ENCODE assay signal across 18 cellular contexts in the genomic region with DNA sequence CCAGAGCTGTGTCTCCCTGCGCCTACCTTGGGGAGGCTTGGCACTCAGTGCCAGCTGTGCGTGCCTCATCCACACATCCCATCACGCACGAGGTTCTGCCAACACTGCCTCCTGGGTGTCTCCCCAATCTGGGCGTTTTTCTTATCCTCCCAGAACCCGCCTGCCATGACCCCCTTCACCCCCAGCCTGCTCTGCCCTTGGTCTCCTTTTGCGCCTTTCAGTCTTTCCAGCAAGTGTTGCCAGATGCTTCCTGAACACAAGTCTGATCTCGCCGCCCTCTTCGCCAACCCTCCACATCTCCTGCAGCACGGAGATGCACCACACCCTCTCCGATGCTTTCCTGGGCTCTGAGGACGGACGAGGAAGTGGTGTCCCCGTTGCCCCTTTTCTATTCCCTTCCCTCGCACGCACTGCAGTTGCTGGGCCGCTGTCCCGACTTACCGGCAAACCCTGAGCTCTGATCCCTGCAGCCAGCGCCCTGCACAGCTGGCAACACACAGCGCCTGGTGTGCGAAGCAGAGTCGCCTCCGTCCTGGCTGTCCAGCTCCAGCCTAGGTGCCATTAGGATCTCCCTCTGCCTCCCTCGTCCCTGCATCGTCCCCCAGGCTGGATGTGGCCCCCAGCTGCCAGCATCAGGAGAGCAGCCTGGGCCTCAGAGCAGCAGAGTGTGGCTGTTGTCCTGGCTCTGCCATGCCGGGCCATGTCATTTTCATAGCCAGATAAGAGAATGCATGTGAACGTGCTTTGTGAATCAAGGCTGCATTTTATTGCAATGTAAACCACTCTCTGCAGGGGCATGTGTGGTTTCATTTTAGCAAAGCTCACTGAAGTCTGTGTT. TPM values are rescaled to one million over a fixed set of nuclear protein-coding genes. Genes with fewer than 3 reads are reported as not detected.
DNase-seq lines count a peak whose midpoint lies in the region; ATAC-seq, FAIRE-seq and TF ChIP-seq lines count a peak whose summit lies in the region.
"Had no signal": no experiment of that assay in that cellular context is flagged by ENCODE, and none has a peak within 500 bp of the region (broad histone marks: within the 10 kb centered on the region; RNA-seq: fewer than 3 reads in every experiment).

No MANE protein-coding gene starts in this region.

- H3K9me1 ChIP-seq in keratinocyte (ENCODE audit: control insufficient read depth, extremely low read depth, insufficient read depth, low read length): no peaks in the 10 kb centered on the region

- H3K79me2 ChIP-seq in PC-3 (ENCODE audit: low read length) (no peaks in the 10 kb centered on the region), keratinocyte (ENCODE audit: control insufficient read depth, insufficient read depth, low read length) (no peaks in the 10 kb centered on the region)

- intact Hi-C loops in PC-3 (cut with micrococcal nuclease): no loop called here

- H3K4me3 ChIP-seq in PC-3 (ENCODE audit: low read length) (peak overlapping the region; percentile 50), keratinocyte (ENCODE audit: control insufficient read depth in 2 of 3, extremely low read depth in 1 of 3, insufficient read depth in 2 of 3, low read depth in 1 of 3, low read length in 3 of 3) (no peak overlapping the region)
- H3K4me3 ChIP-seq: SJCRH30, transverse colon had no signal

- H3K9ac ChIP-seq in PC-3 (ENCODE audit: low read length) (no peak overlapping the region), keratinocyte (ENCODE audit: control insufficient read depth, extremely low read depth, insufficient read depth, low read length) (no peak overlapping the region)

- H4K20me1 ChIP-seq in PC-3 (ENCODE audit: low read length) (no peaks in the 10 kb centered on the region), keratinocyte (ENCODE audit: control insufficient read depth, extremely low read depth, insufficient read depth, low read length) (no peaks in the 10 kb centered on the region)

- CTCF ChIA-PET in PC-3 (lab: Charles Lee): no interaction called here

- H3K27me3 Mint-ChIP-seq in glutamatergic neuron (ENCODE audit: unreplicated experiment): peaks cover 13% of the 10 kb centered on the region
- H3K27me3 Mint-ChIP-seq: activated CD4-positive, alpha-beta memory T cell treated with anti-CD3 and anti-CD28 coated beads, Interleukin-2, amount 10 ng/mL, durations not matched to agents 7 days and 5 days had no signal

- POLR2A ChIA-PET in PC-3 (lab: Charles Lee; ENCODE audit: unreplicated experiment): no interaction called here

- H3K9me2 ChIP-seq in PC-3 (replicated peaks; ENCODE audit: low read length): no peaks in the 10 kb centered on the region

- BruUV-seq in PC-3 (replicated peaks; lab: Mats Ljungman, UMichigan): no TSS peak

- DNase-seq in activated T-cell treated with anti-CD3 and anti-CD28 coated beads, Interleukin-2, amount 50 U/mL, for 1 hour: peak; percentile 4
- no peak for DNase-seq in activated T-cell treated with anti-CD3 and anti-CD28 coated beads, Interleukin-2, amount 50 U/mL, for 48 hours
- peak; percentile 9 for DNase-seq in PC-3
- no peak for DNase-seq in keratinocyte (ENCODE audit: low read depth, low spot score)
- no peak for DNase-seq in glutamatergic neuron
- no peak for DNase-seq in NCI-H226
- DNase-seq: activated CD4-positive, alpha-beta memory T cell treated with anti-CD3 and anti-CD28 coated beads, Interleukin-2, amount 10 ng/mL, durations not matched to agents 7 days and 5 days; Caco-2; effector CD8-positive, alpha-beta T cell; foreskin melanocyte; NCI-H345; SJCRH30; T-helper 9 cell; transverse colon had no signal

- H3F3A ChIP-seq in PC-3 (ENCODE audit: low read length, unreplicated experiment): no peaks in the 10 kb centered on the region

- no peaks in the 10 kb centered on the region for H3K9me3 Mint-ChIP-seq in glutamatergic neuron (ENCODE audit: unreplicated experiment)
- H3K9me3 Mint-ChIP-seq: activated CD4-positive, alpha-beta memory T cell treated with anti-CD3 and anti-CD28 coated beads, Interleukin-2, amount 10 ng/mL, durations not matched to agents 7 days and 5 days had no signal

- ATAC-seq in PC-3 (peak; percentile 68), GM18517 (IDR thresholded peaks at IDR 0.05; ENCODE audit: unreplicated experiment) (no peak)

- peak overlapping the region; percentile 63; the same call in 1 of the 2 replicates for H2AFZ ChIP-seq in PC-3 (ENCODE audit: low read length)
- H2AFZ ChIP-seq in keratinocyte (ENCODE audit: control insufficient read depth, low read length): peak overlapping the region; percentile 27

- H3K36me3 ChIP-seq in PC-3 (ENCODE audit: low read depth, low read length) (no peaks in the 10 kb centered on the region), keratinocyte (ENCODE audit: control insufficient read depth in 2 of 2, extremely low read depth in 1 of 2, insufficient read depth in 2 of 2, low read length in 2 of 2) (no peaks in the 10 kb centered on the region)
- H3K36me3 ChIP-seq: SJCRH30, transverse colon had no signal

- H3K4me1 Mint-ChIP-seq in glutamatergic neuron (ENCODE audit: low read depth, unreplicated experiment): no peaks in the 10 kb centered on the region
- H3K4me1 Mint-ChIP-seq: activated CD4-positive, alpha-beta memory T cell treated with anti-CD3 and anti-CD28 coated beads, Interleukin-2, amount 10 ng/mL, durations not matched to agents 7 days and 5 days had no signal

- no peak overlapping the region for H3K27ac Mint-ChIP-seq in glutamatergic neuron (ENCODE audit: unreplicated experiment)
- H3K27ac Mint-ChIP-seq: activated CD4-positive, alpha-beta memory T cell treated with anti-CD3 and anti-CD28 coated beads, Interleukin-2, amount 10 ng/mL, durations not matched to agents 7 days and 5 days had no signal

- TF ChIP-seq CTCF in PC-3 (conservative IDR thresholded peaks at IDR 0.05; ENCODE audit: low read depth, low read length): no peak
- no peak for TF ChIP-seq CTCF in keratinocyte (optimal IDR thresholded peaks at IDR 0.05 in 1 of 3, IDR thresholded peaks at IDR 0.05 in 1 of 3, conservative IDR thresholded peaks at IDR 0.05 in 1 of 3; ENCODE audit: extremely low read depth in 1 of 3, insufficient read depth in 2 of 3, low read length in 3 of 3)
- TF ChIP-seq CTCF in glutamatergic neuron (IDR thresholded peaks at IDR 0.05; ENCODE audit: partially characterized antibody, unreplicated experiment): no peak

- H3K27me3 ChIP-seq in PC-3 (ENCODE audit: low read length): peaks cover 17% of the 10 kb centered on the region
- peaks cover 10% of the 10 kb centered on the region for H3K27me3 ChIP-seq in keratinocyte (ENCODE audit: control insufficient read depth, extremely low read depth, insufficient read depth, low read length)
- H3K27me3 ChIP-seq: SJCRH30, transverse colon had no signal

- no peak overlapping the region for H3K4me3 Mint-ChIP-seq in glutamatergic neuron (ENCODE audit: unreplicated experiment)
- H3K4me3 Mint-ChIP-seq: activated CD4-positive, alpha-beta memory T cell treated with anti-CD3 and anti-CD28 coated beads, Interleukin-2, amount 10 ng/mL, durations not matched to agents 7 days and 5 days; brain had no signal

- H3K9me3 ChIP-seq in PC-3 (ENCODE audit: low read length): no peaks in the 10 kb centered on the region
- no peaks in the 10 kb centered on the region for H3K9me3 ChIP-seq in keratinocyte (ENCODE audit: control insufficient read depth, low read depth, low read length)
- H3K9me3 ChIP-seq: Caco-2, SJCRH30, transverse colon had no signal

- H3K4me2 ChIP-seq in PC-3 (ENCODE audit: low read length) (peak overlapping the region; percentile 68), keratinocyte (ENCODE audit: control insufficient read depth, extremely low read depth, insufficient read depth, low read depth, low read length) (peak overlapping the region; percentile 33)

- dilution Hi-C loops in keratinocyte (cut with MboI; ENCODE audit: extremely low pct_ligation_motif_present, low sequenced_read_pairs): no loop called here

- H3K27ac ChIP-seq in PC-3 (ENCODE audit: low read length) (no peak overlapping the region), keratinocyte (ENCODE audit: control insufficient read depth, insufficient read depth, low read length) (no peak overlapping the region), temporal lobe (ENCODE audit: low read depth, low read length) (peak overlapping the region; percentile 1)
- H3K27ac ChIP-seq: SJCRH30, transverse colon had no signal

- H3K4me1 ChIP-seq in PC-3 (ENCODE audit: insufficient read depth, low read length) (no peaks in the 10 kb centered on the region), keratinocyte (ENCODE audit: control insufficient read depth, extremely low read depth, insufficient read depth, low read length) (peaks cover 12% of the 10 kb centered on the region)
- H3K4me1 ChIP-seq: Caco-2, transverse colon had no signal

- no peaks in the 10 kb centered on the region for H3K36me3 Mint-ChIP-seq in glutamatergic neuron (ENCODE audit: unreplicated experiment)
- H3K36me3 Mint-ChIP-seq: brain had no signal

- no peak for FAIRE-seq in keratinocyte (lab: Jason Lieb, UNC)

RNA-seq across cellular contexts. Expression of gene ALLC, which starts 22.6 kb away (rescaled TPM):
- not detected in 2 replicates for total RNA-seq in PC-3 (2014; rRNA removed)
- polyA plus RNA-seq in keratinocyte: not detected in 3 replicates
- not detected for polyA plus RNA-seq in keratinocyte (2011; ENCODE audit: low read depth)
- polyA plus RNA-seq in keratinocyte (2011; cell fraction: cytosol; rRNA removed): not detected in 2 replicates
- not detected in 2 replicates for polyA plus RNA-seq in keratinocyte (2011; cell fraction: nucleus; rRNA removed)
- not detected in 2 replicates for polyA plus RNA-seq in keratinocyte (2012; ENCODE audit: low replicate concordance)
- not detected in 3 replicates for polyA minus RNA-seq in keratinocyte
- polyA minus RNA-seq in keratinocyte (2011; cell fraction: cytosol; rRNA and poly(A)+ RNA removed): not detected
- polyA minus RNA-seq in keratinocyte (2011; cell fraction: nucleus; rRNA and poly(A)+ RNA removed): not detected in 2 replicates
- total RNA-seq in temporal lobe: not detected
- not detected for total RNA-seq in glutamatergic neuron (ENCODE audit: unreplicated experiment)
- total RNA-seq: A673; activated CD4-positive, alpha-beta memory T cell treated with anti-CD3 and anti-CD28 coated beads, Interleukin-2, amount 10 ng/mL, durations not matched to agents 7 days and 5 days; Caco-2; SJCRH30; transverse colon had no signal

RNA-seq across cellular contexts. Expression of gene COLEC11, which starts 40.5 kb away (rescaled TPM):
- 0.44 TPM in 1 of 2 replicates, not detected in the other for total RNA-seq in PC-3 (2014; rRNA removed)
- not detected in 3 replicates for polyA plus RNA-seq in keratinocyte
- polyA plus RNA-seq in keratinocyte (2011; ENCODE audit: low read depth): not detected
- polyA plus RNA-seq in keratinocyte (2011; cell fraction: cytosol; rRNA removed): not detected in 2 replicates
- not detected in 2 replicates for polyA plus RNA-seq in keratinocyte (2011; cell fraction: nucleus; rRNA removed)
- 0.58 TPM in 1 of 2 replicates, not detected in the other for polyA plus RNA-seq in keratinocyte (2012; ENCODE audit: low replicate concordance)
- polyA minus RNA-seq in keratinocyte: not detected in 3 replicates
- polyA minus RNA-seq in keratinocyte (2011; cell fraction: cytosol; rRNA and poly(A)+ RNA removed): not detected
- not detected in 2 replicates for polyA minus RNA-seq in keratinocyte (2011; cell fraction: nucleus; rRNA and poly(A)+ RNA removed)
- total RNA-seq in temporal lobe: 0.25 TPM
- total RNA-seq in glutamatergic neuron (ENCODE audit: unreplicated experiment): not detected
- total RNA-seq: activated CD4-positive, alpha-beta memory T cell treated with anti-CD3 and anti-CD28 coated beads, Interleukin-2, amount 10 ng/mL, durations not matched to agents 7 days and 5 days; Caco-2 had no signal

Comparison
In these comparisons a context has a peak if more than half of its experiments do, and no peak if none do; other contexts are left out.
1. DNase-seq: peak in activated T-cell treated with anti-CD3 and anti-CD28 coated beads, Interleukin-2, amount 50 U/mL, for 1 hour (single experiment) and PC-3 (single experiment); none in activated T-cell treated with anti-CD3 and anti-CD28 coated beads, Interleukin-2, amount 50 U/mL, for 48 hours (0 of 2), keratinocyte (single experiment), glutamatergic neuron (single experiment) and NCI-H226 (single experiment).